ENCODE assay signal across 6 cellular contexts in the genomic region with DNA sequence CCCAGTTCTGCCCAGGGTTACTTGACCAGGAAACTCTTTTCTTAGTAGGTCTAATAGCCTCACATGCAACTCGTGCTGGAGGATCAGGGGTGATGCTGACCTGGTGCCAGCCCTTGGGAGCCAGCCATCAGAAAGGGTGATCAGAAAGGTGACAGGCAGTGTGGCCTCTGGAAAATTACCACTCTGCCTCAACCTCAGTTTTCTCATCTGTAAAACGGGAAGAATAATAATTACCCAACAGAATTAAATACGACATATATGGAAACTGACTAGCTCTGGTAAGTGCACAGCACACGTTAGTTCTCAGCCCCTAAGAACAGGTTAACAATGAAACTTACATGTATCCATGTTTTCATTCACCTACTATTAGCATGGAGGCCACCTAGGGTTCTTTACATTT.
"Had no signal": no experiment of that assay in that cellular context is flagged by ENCODE, and none has a peak within 500 bp of the region (broad histone marks: within the 10 kb centered on the region; RNA-seq: fewer than 3 reads in every experiment).

No MANE protein-coding gene starts in this region.

- H3K27ac ChIP-seq: HL-60 had no signal

- H3K27ac Mint-ChIP-seq: IgD-negative memory B cell had no signal

- ATAC-seq: HepG2 had no signal

- H3K4me1 Mint-ChIP-seq: IgD-negative memory B cell had no signal

- FAIRE-seq: HepG2, HTR-8/SVneo had no signal

- H3K27me3 Mint-ChIP-seq: IgD-negative memory B cell had no signal

- H3K36me3 Mint-ChIP-seq: IgD-negative memory B cell had no signal

- DNase-seq: IMR-90, KG1 had no signal

- H3K4me3 Mint-ChIP-seq: IgD-negative memory B cell had no signal
